In the genomic region with DNA sequence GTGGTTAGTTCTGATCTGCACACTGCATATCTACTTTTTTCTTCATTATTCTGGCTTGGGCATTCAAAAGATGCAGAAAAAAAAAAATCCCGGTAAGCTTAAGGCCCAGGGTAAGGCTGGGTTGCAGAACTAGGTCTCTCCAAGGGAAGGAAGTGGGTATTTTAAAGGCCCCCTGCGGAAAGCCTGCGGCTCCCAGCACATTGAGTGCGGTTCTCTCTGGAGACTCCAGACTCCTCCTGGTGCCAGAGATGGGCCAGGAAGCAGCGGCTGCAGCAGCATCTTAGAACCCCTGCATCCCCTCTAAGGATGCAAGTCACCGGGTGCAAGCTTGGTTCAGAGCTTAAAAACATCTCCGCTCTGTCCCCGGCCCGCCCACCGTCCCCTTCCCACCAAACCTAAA, we compare ENCODE assay signal across 8 cellular contexts. TPM values are rescaled to one million over a fixed set of nuclear protein-coding genes. Genes with fewer than 3 reads are reported as not detected.
DNase-seq lines count a peak whose midpoint lies in the region; ATAC-seq and TF ChIP-seq lines count a peak whose summit lies in the region.

No MANE protein-coding gene starts in this region.

- ATAC-seq in HG03442 (IDR thresholded peaks at IDR 0.05; ENCODE audit: unreplicated experiment) (no peak), HG02884 (IDR thresholded peaks at IDR 0.05; ENCODE audit: unreplicated experiment) (no peak)

- H3K4me1 Mint-ChIP-seq in glutamatergic neuron (ENCODE audit: low read depth, unreplicated experiment) = peaks cover 11% of the 10 kb centered on the region

- peak overlapping the region; percentile 87 for H3K4me3 Mint-ChIP-seq in glutamatergic neuron (ENCODE audit: unreplicated experiment)

- no peaks in the 10 kb centered on the region for H3K9me3 ChIP-seq in SK-N-MC (ENCODE audit: low read depth, low read length)

- no peaks in the 10 kb centered on the region for H3K27me3 ChIP-seq in rectal smooth muscle tissue (ENCODE audit: control insufficient read depth, insufficient read depth, low read length)

- H3K36me3 Mint-ChIP-seq in glutamatergic neuron (ENCODE audit: unreplicated experiment) = no peaks in the 10 kb centered on the region

- H3K27ac ChIP-seq in SK-N-MC (no peak overlapping the region), rectal smooth muscle tissue (ENCODE audit: low read depth, low read length) (no peak overlapping the region)

- H3K9ac ChIP-seq in SK-N-MC (ENCODE audit: insufficient read length) (no peak overlapping the region), rectal smooth muscle tissue (ENCODE audit: low read length) (no peak overlapping the region)

- DNase-seq in GDM1 (lab: John Stamatoyannopoulos, UW) (peak; percentile 93), SK-N-MC (ENCODE audit: low read depth, low spot score) (peak; percentile 84), glutamatergic neuron (peak; percentile 32), activated gamma-delta T cell (lab: John Stamatoyannopoulos, UW) (no peak), NCI-H187 (lab: John Stamatoyannopoulos, UW) (no peak)

- H3K27me3 Mint-ChIP-seq in glutamatergic neuron (ENCODE audit: unreplicated experiment) = no peaks in the 10 kb centered on the region

- H3K27ac Mint-ChIP-seq in glutamatergic neuron (ENCODE audit: unreplicated experiment) = peak overlapping the region; percentile 75

- TF ChIP-seq CTCF in glutamatergic neuron (IDR thresholded peaks at IDR 0.05; ENCODE audit: partially characterized antibody, unreplicated experiment) = no peak

- H3K4me3 ChIP-seq in SK-N-MC = peak overlapping the region; percentile 73
- peak overlapping the region; percentile 38 for H3K4me3 ChIP-seq in rectal smooth muscle tissue (ENCODE audit: low read length)

- H3K36me3 ChIP-seq in SK-N-MC (ENCODE audit: insufficient read depth, low read length) (no peaks in the 10 kb centered on the region), rectal smooth muscle tissue (ENCODE audit: control insufficient read depth, insufficient read depth, low read length) (no peaks in the 10 kb centered on the region)

- peaks cover 2% of the 10 kb centered on the region for H3K9me3 Mint-ChIP-seq in glutamatergic neuron (ENCODE audit: unreplicated experiment)

- H3K4me1 ChIP-seq in rectal smooth muscle tissue (ENCODE audit: control insufficient read depth, insufficient read depth, low read length) = no peaks in the 10 kb centered on the region

RNA-seq across cellular contexts. Expression of gene TGIF1, which starts 49.5 kb away (rescaled TPM):
- total RNA-seq in glutamatergic neuron (ENCODE audit: unreplicated experiment) = 17.1 TPM

Comparison
In these comparisons a context has a peak if more than half of its experiments do, and no peak if none do; other contexts are left out.
1. DNase-seq: peak in GDM1 (single experiment), SK-N-MC (single experiment) and glutamatergic neuron (single experiment); none in activated gamma-delta T cell (single experiment) and NCI-H187 (0 of 2).